1 cellular context compared by ENCODE assay signal in genomic region chr13:44989071-44989889, GRCh38.
TF ChIP-seq lines count a peak whose summit lies in the region.

Gene GPALPP1 (plus strand): TSS chr13:44989538. CDS start chr13:44989655, 117 bp downstream.
Gene NUFIP1 (minus strand): TSS chr13:44989471. CDS start chr13:44989436, 35 bp downstream.

TF ChIP-seq in GM12878, 131 proteins besides CTCF, POLR2A, EP300 and RAD21 (continued from another document and continues in another):
- TF ChIP-seq NKRF (conservative IDR thresholded peaks at IDR 0.05) (peak; percentile 84), REST (IDR thresholded peaks at IDR 0.05; ENCODE audit: low read depth, low read length) (no peak), CREB1 (IDR thresholded peaks at IDR 0.05; ENCODE audit: low read depth) (peak; percentile 100), PKNOX1 (IDR thresholded peaks at IDR 0.05) (peak; percentile 83), CREM (IDR thresholded peaks at IDR 0.05; ENCODE audit: low read depth) (peak; percentile 100), EGR1 (IDR thresholded peaks at IDR 0.05; ENCODE audit: borderline replicate concordance in 1 of 2, low read depth in 2 of 2, low read length in 2 of 2) (no peak; a peak in 1 of 3 replicates), CHD1 (IDR thresholded peaks at IDR 0.05; ENCODE audit: low read depth, low read length) (no peak), GABPA (IDR thresholded peaks at IDR 0.05; ENCODE audit: low read depth) (peak; percentile 90), ESRRA (IDR thresholded peaks at IDR 0.05; ENCODE audit: low read length) (0 out of 2 replicates have a peak, but pooled peaks have one; percentile 23), MYB (IDR thresholded peaks at IDR 0.05; ENCODE audit: borderline replicate concordance, low read depth, low read length) (no peak), ZBED1 (IDR thresholded peaks at IDR 0.05; ENCODE audit: borderline replicate concordance) (no peak), STAT3 (IDR thresholded peaks at IDR 0.05; ENCODE audit: low read depth, low read length) (no peak), PAX5 (IDR thresholded peaks at IDR 0.05; ENCODE audit: borderline replicate concordance, low read depth, low read length) (peak; percentile 40; the same call in 1 of the 2 replicates), NFYA (IDR thresholded peaks at IDR 0.05; ENCODE audit: borderline replicate concordance, low read depth, low read length) (no peak), BRCA1 (IDR thresholded peaks at IDR 0.05; ENCODE audit: low read depth, low read length) (no peak), PML (IDR thresholded peaks at IDR 0.05; ENCODE audit: low read length) (0 out of 2 replicates have a peak, but pooled peaks have one; percentile 68), ZNF207 (IDR thresholded peaks at IDR 0.05; ENCODE audit: borderline replicate concordance) (no peak; the same call in 1 of the 2 replicates), E2F4 (IDR thresholded peaks at IDR 0.05; ENCODE audit: low read depth, low read length) (no peak), POLR2AphosphoS2 (IDR thresholded peaks at IDR 0.05; ENCODE audit: low read depth, low read length) (peak; percentile 75), SUPT20H (IDR thresholded peaks at IDR 0.05; ENCODE audit: borderline replicate concordance, control insufficient read depth, low read depth, low read length) (no peak), MLLT1 (IDR thresholded peaks at IDR 0.05) (peak; percentile 83), SRF (IDR thresholded peaks at IDR 0.05; ENCODE audit: low read depth in 2 of 2, low read length in 2 of 2) (peak in 1 of 2 experiments; percentile 82; a peak in 2 of 4 replicates), SP1 (IDR thresholded peaks at IDR 0.05; ENCODE audit: low read depth, low read length) (peak; percentile 49), PRDM15 (CRISPR knock-in tag; IDR thresholded peaks at IDR 0.05) (no peak), BCL11A (IDR thresholded peaks at IDR 0.05; ENCODE audit: low read depth, low read length) (peak; percentile 12; the same call in 1 of the 2 replicates), ZSCAN29 (IDR thresholded peaks at IDR 0.05) (no peak), SPI1 (IDR thresholded peaks at IDR 0.05; ENCODE audit: borderline replicate concordance, insufficient read depth, low read depth, low read length) (peak; percentile 17; the same call in 1 of the 2 replicates), MEF2B (IDR thresholded peaks at IDR 0.05; ENCODE audit: partially characterized antibody, poor library complexity, severe bottlenecking) (no peak), STAT1 (conservative IDR thresholded peaks at IDR 0.05) (no peak), KLF5 (IDR thresholded peaks at IDR 0.05; ENCODE audit: partially characterized antibody) (no peak), NR2C1 (IDR thresholded peaks at IDR 0.05) (peak; percentile 65), CBFB (IDR thresholded peaks at IDR 0.05; ENCODE audit: low read depth) (peak; percentile 94), SKIL (IDR thresholded peaks at IDR 0.05; ENCODE audit: low read depth, poor library complexity, severe bottlenecking) (peak; percentile 72), FOXM1 (IDR thresholded peaks at IDR 0.05; ENCODE audit: low read depth, low read length) (no peak), PBX3 (IDR thresholded peaks at IDR 0.05; ENCODE audit: insufficient replicate concordance, low read depth, low read length) (no peak), RBBP5 (conservative IDR thresholded peaks at IDR 0.05) (no peak), ZNF687 (IDR thresholded peaks at IDR 0.05) (peak; percentile 76)
